ENCODE assay signal across 1 cellular context in the genomic region with DNA sequence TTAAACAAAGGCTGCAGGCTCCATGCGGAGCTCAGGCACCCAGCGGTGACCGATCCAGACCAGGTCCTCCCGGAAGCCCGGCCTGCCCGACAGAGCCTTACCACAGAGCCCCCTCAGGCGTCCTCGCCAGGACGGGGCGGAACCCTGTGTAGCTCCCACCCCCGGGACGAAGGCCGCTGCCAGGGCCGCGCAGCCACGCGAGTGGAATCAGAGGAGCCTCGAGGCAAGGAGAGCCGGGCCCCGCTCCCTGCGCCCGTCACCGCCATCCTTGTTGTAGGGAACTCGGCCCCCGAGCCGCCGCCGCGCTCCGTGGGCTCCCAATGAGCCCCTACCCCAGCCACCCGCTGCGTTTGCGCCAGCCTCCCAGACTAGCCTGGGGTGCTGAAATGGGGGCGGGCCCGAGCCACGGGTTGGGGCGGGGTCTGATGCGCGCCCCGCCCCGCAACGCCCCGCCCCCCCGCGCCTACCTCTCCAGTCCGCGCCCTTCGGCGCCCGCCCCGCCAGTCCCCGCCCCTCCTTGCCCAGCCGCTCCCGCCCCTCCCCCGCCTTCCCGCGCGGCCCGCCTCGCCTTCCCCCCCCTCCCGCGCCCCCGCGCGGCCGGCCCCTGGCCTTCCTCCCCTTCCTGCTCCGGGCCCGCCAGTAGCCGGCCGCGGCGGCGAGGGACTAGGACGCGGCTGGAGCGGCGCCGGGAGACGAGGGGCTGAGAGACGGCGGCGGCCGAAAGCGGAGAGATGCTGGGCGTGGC.
TF ChIP-seq lines count a peak whose summit lies in the region.

TSS of gene LIMS1 (plus strand) at position 639 of the 745 bp plus-strand sequence. CDS start at position 732, 93 bp downstream.

TF ChIP-seq in K562, 482 proteins besides CTCF, POLR2A, EP300 and RAD21 (continued from another document and continues in another):
- TF ChIP-seq, protein P1, sequence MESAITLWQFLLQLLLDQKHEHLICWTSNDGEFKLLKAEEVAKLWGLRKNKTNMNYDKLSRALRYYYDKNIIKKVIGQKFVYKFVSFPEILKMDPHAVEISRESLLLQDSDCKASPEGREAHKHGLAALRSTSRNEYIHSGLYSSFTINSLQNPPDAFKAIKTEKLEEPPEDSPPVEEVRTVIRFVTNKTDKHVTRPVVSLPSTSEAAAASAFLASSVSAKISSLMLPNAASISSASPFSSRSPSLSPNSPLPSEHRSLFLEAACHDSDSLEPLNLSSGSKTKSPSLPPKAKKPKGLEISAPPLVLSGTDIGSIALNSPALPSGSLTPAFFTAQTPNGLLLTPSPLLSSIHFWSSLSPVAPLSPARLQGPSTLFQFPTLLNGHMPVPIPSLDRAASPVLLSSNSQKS (CRISPR knock-in tag; IDR thresholded peaks at IDR 0.05) = no peak
- TF ChIP-seq CBX5 (IDR thresholded peaks at IDR 0.05; ENCODE audit: borderline replicate concordance, low read depth) (no peak), GTF2B (IDR thresholded peaks at IDR 0.05; ENCODE audit: extremely low read depth, insufficient read length) (no peak), XRCC5 (IDR thresholded peaks at IDR 0.05; ENCODE audit: low read depth, low read length) (0 out of 2 replicates have a peak, but pooled peaks have one; percentile 72), TBP (optimal IDR thresholded peaks at IDR 0.05; ENCODE audit: low read depth, low read length) (peak; percentile 69), MCM7 (IDR thresholded peaks at IDR 0.05) (no peak), CBX1 (IDR thresholded peaks at IDR 0.05; ENCODE audit: low read depth) (peak; percentile 81; the same call in 1 of the 2 replicates), ZBTB2 (IDR thresholded peaks at IDR 0.05) (no peak), UBTF (IDR thresholded peaks at IDR 0.05; ENCODE audit: borderline replicate concordance in 1 of 2, low read depth in 2 of 2, low read length in 2 of 2) (peak; percentile 5 to 94; a peak in 3 of 4 replicates), ZNF41 (CRISPR knock-in tag; conservative IDR thresholded peaks at IDR 0.05) (no peak), MXI1 (IDR thresholded peaks at IDR 0.05; ENCODE audit: low read depth, low read length) (no peak), SAP30 (IDR thresholded peaks at IDR 0.05; ENCODE audit: borderline replicate concordance, insufficient read depth, low read depth, low read length, poor library complexity, severe bottlenecking) (no peak), KAT2B (IDR thresholded peaks at IDR 0.05; ENCODE audit: low read depth, low read length) (no peak), MLLT1 (IDR thresholded peaks at IDR 0.05) (no peak), XRCC4 (IDR thresholded peaks at IDR 0.05; ENCODE audit: extremely low read depth, insufficient read depth, insufficient read length) (no peak), ZNF561 (CRISPR knock-in tag; conservative IDR thresholded peaks at IDR 0.05) (no peak), EGR1 (conservative IDR thresholded peaks at IDR 0.05) (peak; percentile 24; the same call in 1 of the 2 replicates), U2AF2 (optimal IDR thresholded peaks at IDR 0.05; ENCODE audit: low read depth, low read length) (no peak), CREB1 (IDR thresholded peaks at IDR 0.05) (0 out of 2 replicates have a peak, but pooled peaks have one; percentile 19), CREB1 (CRISPR knock-in tag; IDR thresholded peaks at IDR 0.05) (peak; percentile 43; the same call in 1 of the 2 replicates), TGIF2 (CRISPR knock-in tag; IDR thresholded peaks at IDR 0.05) (peak; percentile 24; the same call in 1 of the 2 replicates), ZNF717 (CRISPR knock-in tag; IDR thresholded peaks at IDR 0.05) (no peak), HNRNPLL (IDR thresholded peaks at IDR 0.05; ENCODE audit: low read depth, low read length, poor library complexity, severe bottlenecking) (peak; percentile 42), SP1 (CRISPR knock-in tag; IDR thresholded peaks at IDR 0.05) (peak; percentile 89), MCM2 (IDR thresholded peaks at IDR 0.05; ENCODE audit: low read depth) (no peak), DMBX1 (CRISPR knock-in tag; IDR thresholded peaks at IDR 0.05; ENCODE audit: borderline replicate concordance) (peak; percentile 18; the same call in 1 of the 2 replicates), ZNF583 (CRISPR knock-in tag; IDR thresholded peaks at IDR 0.05) (no peak; the same call in 1 of the 2 replicates), NCOA1 (IDR thresholded peaks at IDR 0.05; ENCODE audit: low read depth) (no peak), CTBP1 (IDR thresholded peaks at IDR 0.05; ENCODE audit: borderline replicate concordance) (peak; percentile 30; the same call in 1 of the 2 replicates), ZNF174 (CRISPR knock-in tag; IDR thresholded peaks at IDR 0.05) (no peak), FOS (IDR thresholded peaks at IDR 0.05; ENCODE audit: extremely low read depth, insufficient read length) (no peak), POLR3G (IDR thresholded peaks at IDR 0.05; ENCODE audit: extremely low read depth, insufficient read length, insufficient replicate concordance) (no peak), FOXJ2 (tag; IDR thresholded peaks at IDR 0.05) (no peak), STAG1 (CRISPR knock-in tag; IDR thresholded peaks at IDR 0.05; ENCODE audit: borderline replicate concordance) (no peak), ZSCAN32 (CRISPR knock-in tag; IDR thresholded peaks at IDR 0.05) (no peak), KLF10 (CRISPR knock-in tag; IDR thresholded peaks at IDR 0.05) (no peak), MLX (CRISPR knock-in tag; conservative IDR thresholded peaks at IDR 0.05) (no peak), HMGN3 (IDR thresholded peaks at IDR 0.05; ENCODE audit: borderline replicate concordance, extremely low read depth, insufficient read length, low read depth, low read length) (no peak)
- TF ChIP-seq, protein P2, sequence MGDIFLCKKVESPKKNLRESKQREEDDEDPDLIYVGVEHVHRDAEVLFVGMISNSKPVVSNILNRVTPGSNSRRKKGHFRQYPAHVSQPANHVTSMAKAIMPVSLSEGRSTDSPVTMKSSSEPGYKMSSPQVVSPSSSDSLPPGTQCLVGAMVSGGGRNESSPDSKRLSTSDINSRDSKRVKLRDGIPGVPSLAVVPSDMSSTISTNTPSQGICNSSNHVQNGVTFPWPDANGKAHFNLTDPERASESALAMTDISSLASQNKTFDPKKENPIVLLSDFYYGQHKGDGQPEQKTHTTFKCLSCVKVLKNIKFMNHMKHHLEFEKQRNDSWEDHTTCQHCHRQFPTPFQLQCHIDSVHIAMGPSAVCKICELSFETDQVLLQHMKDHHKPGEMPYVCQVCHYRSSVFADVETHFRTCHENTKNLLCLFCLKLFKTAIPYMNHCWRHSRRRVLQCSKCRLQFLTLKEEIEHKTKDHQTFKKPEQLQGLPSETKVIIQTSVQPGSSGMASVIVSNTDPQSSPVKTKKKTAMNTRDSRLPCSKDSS (IDR thresholded peaks at IDR 0.05; ENCODE audit: low read depth, partially characterized antibody) = no peak
- TF ChIP-seq, protein P3, sequence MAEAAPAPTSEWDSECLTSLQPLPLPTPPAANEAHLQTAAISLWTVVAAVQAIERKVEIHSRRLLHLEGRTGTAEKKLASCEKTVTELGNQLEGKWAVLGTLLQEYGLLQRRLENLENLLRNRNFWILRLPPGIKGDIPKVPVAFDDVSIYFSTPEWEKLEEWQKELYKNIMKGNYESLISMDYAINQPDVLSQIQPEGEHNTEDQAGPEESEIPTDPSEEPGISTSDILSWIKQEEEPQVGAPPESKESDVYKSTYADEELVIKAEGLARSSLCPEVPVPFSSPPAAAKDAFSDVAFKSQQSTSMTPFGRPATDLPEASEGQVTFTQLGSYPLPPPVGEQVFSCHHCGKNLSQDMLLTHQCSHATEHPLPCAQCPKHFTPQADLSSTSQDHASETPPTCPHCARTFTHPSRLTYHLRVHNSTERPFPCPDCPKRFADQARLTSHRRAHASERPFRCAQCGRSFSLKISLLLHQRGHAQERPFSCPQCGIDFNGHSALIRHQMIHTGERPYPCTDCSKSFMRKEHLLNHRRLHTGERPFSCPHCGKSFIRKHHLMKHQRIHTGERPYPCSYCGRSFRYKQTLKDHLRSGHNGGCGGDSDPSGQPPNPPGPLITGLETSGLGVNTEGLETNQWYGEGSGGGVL (CRISPR knock-in tag; IDR thresholded peaks at IDR 0.05) = no peak
- TF ChIP-seq, protein P4, sequence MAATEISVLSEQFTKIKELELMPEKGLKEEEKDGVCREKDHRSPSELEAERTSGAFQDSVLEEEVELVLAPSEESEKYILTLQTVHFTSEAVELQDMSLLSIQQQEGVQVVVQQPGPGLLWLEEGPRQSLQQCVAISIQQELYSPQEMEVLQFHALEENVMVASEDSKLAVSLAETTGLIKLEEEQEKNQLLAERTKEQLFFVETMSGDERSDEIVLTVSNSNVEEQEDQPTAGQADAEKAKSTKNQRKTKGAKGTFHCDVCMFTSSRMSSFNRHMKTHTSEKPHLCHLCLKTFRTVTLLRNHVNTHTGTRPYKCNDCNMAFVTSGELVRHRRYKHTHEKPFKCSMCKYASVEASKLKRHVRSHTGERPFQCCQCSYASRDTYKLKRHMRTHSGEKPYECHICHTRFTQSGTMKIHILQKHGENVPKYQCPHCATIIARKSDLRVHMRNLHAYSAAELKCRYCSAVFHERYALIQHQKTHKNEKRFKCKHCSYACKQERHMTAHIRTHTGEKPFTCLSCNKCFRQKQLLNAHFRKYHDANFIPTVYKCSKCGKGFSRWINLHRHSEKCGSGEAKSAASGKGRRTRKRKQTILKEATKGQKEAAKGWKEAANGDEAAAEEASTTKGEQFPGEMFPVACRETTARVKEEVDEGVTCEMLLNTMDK (IDR thresholded peaks at IDR 0.05; ENCODE audit: borderline replicate concordance, insufficient read depth, low read depth, low read length, poor library complexity, severe bottlenecking) = peak; percentile 7
- TF ChIP-seq, protein P5, sequence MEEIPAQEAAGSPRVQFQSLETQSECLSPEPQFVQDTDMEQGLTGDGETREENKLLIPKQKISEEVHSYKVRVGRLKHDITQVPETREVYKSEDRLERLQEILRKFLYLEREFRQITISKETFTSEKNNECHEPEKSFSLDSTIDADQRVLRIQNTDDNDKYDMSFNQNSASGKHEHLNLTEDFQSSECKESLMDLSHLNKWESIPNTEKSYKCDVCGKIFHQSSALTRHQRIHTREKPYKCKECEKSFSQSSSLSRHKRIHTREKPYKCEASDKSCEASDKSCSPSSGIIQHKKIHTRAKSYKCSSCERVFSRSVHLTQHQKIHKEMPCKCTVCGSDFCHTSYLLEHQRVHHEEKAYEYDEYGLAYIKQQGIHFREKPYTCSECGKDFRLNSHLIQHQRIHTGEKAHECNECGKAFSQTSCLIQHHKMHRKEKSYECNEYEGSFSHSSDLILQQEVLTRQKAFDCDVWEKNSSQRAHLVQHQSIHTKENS (CRISPR knock-in tag; IDR thresholded peaks at IDR 0.05) = no peak
- TF ChIP-seq, protein P6, sequence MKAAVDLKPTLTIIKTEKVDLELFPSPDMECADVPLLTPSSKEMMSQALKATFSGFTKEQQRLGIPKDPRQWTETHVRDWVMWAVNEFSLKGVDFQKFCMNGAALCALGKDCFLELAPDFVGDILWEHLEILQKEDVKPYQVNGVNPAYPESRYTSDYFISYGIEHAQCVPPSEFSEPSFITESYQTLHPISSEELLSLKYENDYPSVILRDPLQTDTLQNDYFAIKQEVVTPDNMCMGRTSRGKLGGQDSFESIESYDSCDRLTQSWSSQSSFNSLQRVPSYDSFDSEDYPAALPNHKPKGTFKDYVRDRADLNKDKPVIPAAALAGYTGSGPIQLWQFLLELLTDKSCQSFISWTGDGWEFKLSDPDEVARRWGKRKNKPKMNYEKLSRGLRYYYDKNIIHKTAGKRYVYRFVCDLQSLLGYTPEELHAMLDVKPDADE (conservative IDR thresholded peaks at IDR 0.05; ENCODE audit: control insufficient read depth, low read depth, low read length) = 0 out of 2 replicates have a peak, but pooled peaks have one; percentile 38
